ENCODE assay signal across 8 cellular contexts in genomic region chr10:6721964-6722615, GRCh38.
DNase-seq lines count a peak whose midpoint lies in the region; ATAC-seq and TF ChIP-seq lines count a peak whose summit lies in the region.

No MANE protein-coding gene starts in this region.

- no peak for TF ChIP-seq POLR2A in esophagus muscularis mucosa (IDR thresholded peaks at IDR 0.05; ENCODE audit: low read depth)

- TF ChIP-seq CTCF in AG10803 (conservative IDR thresholded peaks at IDR 0.05; ENCODE audit: low read length) (no peak), esophagus muscularis mucosa (IDR thresholded peaks at IDR 0.05) (no peak), nephron progenitor cell (IDR thresholded peaks at IDR 0.05) (no peak)

- 35% methylated on average over 11 of the region's 11 CpGs for WGBS in esophagus muscularis mucosa

- H3K27me3 ChIP-seq in esophagus muscularis mucosa: peaks cover 0 to 16% (median under 1%) of the 10 kb centered on the region in 4 donors
- peaks cover 4% of the 10 kb centered on the region for H3K27me3 ChIP-seq in effector memory CD4-positive, alpha-beta T cell (replicated peaks; ENCODE audit: control insufficient read depth, insufficient read depth, low read length, poor library complexity, severe bottlenecking)

- TF ChIP-seq EP300 in esophagus muscularis mucosa (IDR thresholded peaks at IDR 0.05): no peak

- peak overlapping the region; percentile 19 for H3K27ac Mint-ChIP-seq in nephron progenitor cell
- no peak overlapping the region for H3K27ac Mint-ChIP-seq in activated T-helper 17 cell treated with anti-CD3 and anti-CD28 coated beads, Interleukin-2, amount 50 U/mL, for 72 hours

- H3K4me1 ChIP-seq in esophagus muscularis mucosa: peaks cover 5 to 18% (median 9%) of the 10 kb centered on the region in 4 donors
- no peaks in the 10 kb centered on the region for H3K4me1 ChIP-seq in effector memory CD4-positive, alpha-beta T cell (ENCODE audit: control insufficient read depth, insufficient read depth, low read length, poor library complexity, severe bottlenecking)

- no peaks in the 10 kb centered on the region for H3K36me3 ChIP-seq in esophagus muscularis mucosa
- H3K36me3 ChIP-seq in effector memory CD4-positive, alpha-beta T cell (ENCODE audit: control insufficient read depth, insufficient read depth, low read length): no peaks in the 10 kb centered on the region

- peaks cover 7% of the 10 kb centered on the region for H3K9me3 Mint-ChIP-seq in nephron progenitor cell
- H3K9me3 Mint-ChIP-seq in activated T-helper 17 cell treated with anti-CD3 and anti-CD28 coated beads, Interleukin-2, amount 50 U/mL, for 72 hours: no peaks in the 10 kb centered on the region

- intact Hi-C loops in esophagus muscularis mucosa (cut with DNase I): no loop called here

- H3K4me3 Mint-ChIP-seq in nephron progenitor cell: no peak overlapping the region
- no peak overlapping the region for H3K4me3 Mint-ChIP-seq in activated T-helper 17 cell treated with anti-CD3 and anti-CD28 coated beads, Interleukin-2, amount 50 U/mL, for 72 hours

- peaks cover 15% of the 10 kb centered on the region for H3K4me1 Mint-ChIP-seq in nephron progenitor cell
- H3K4me1 Mint-ChIP-seq in activated T-helper 17 cell treated with anti-CD3 and anti-CD28 coated beads, Interleukin-2, amount 50 U/mL, for 72 hours: no peaks in the 10 kb centered on the region

- H3K9me3 ChIP-seq in esophagus muscularis mucosa: no peaks in the 10 kb centered on the region
- H3K9me3 ChIP-seq in effector memory CD4-positive, alpha-beta T cell (ENCODE audit: control insufficient read depth, low read length): no peaks in the 10 kb centered on the region

- peak overlapping the region; percentile 54 to 73 (median 68) for H3K27ac ChIP-seq in esophagus muscularis mucosa (replicated peaks in 1 of 4)
- H3K27ac ChIP-seq in effector memory CD4-positive, alpha-beta T cell (ENCODE audit: insufficient read depth, low read length, poor library complexity, severe bottlenecking): no peak overlapping the region

- peaks cover 14% of the 10 kb centered on the region for H3K27me3 Mint-ChIP-seq in nephron progenitor cell (ENCODE audit: low read depth, poor library complexity)
- peaks cover 57% of the 10 kb centered on the region for H3K27me3 Mint-ChIP-seq in activated T-helper 17 cell treated with anti-CD3 and anti-CD28 coated beads, Interleukin-2, amount 50 U/mL, for 72 hours

- H3K4me3 ChIP-seq in AG10803 (ENCODE audit: low read length): peak overlapping the region; percentile 40
- H3K4me3 ChIP-seq in esophagus muscularis mucosa: peak overlapping the region in 1 of 4 donors; percentile 17
- H3K4me3 ChIP-seq in effector memory CD4-positive, alpha-beta T cell (ENCODE audit: insufficient read depth, low read depth, low read length, poor library complexity, severe bottlenecking): no peak overlapping the region

- DNase-seq in AG10803 (ENCODE audit: low read depth): peak; percentile 94
- DNase-seq in RKO (ENCODE audit: low spot score): peak; percentile 79
- DNase-seq in esophagus muscularis mucosa (ENCODE audit: extremely low spot score): no peak
- no peak for DNase-seq in nephron progenitor cell
- DNase-seq in effector memory CD4-positive, alpha-beta T cell: no peak

- ATAC-seq in HG03521 (IDR thresholded peaks at IDR 0.05; ENCODE audit: unreplicated experiment) (no peak), HG02798 (IDR thresholded peaks at IDR 0.05; ENCODE audit: poor library complexity, unreplicated experiment) (no peak)
- ATAC-seq in activated T-helper 17 cell treated with anti-CD3 and anti-CD28 coated beads, Interleukin-2, amount 50 U/mL, for 72 hours (replicated peaks): no peak

- no peaks in the 10 kb centered on the region for H3K36me3 Mint-ChIP-seq in nephron progenitor cell (ENCODE audit: low read depth)
- no peaks in the 10 kb centered on the region for H3K36me3 Mint-ChIP-seq in activated T-helper 17 cell treated with anti-CD3 and anti-CD28 coated beads, Interleukin-2, amount 50 U/mL, for 72 hours (ENCODE audit: low read depth)

Comparison
In these comparisons a context has a peak if more than half of its experiments do, and no peak if none do; other contexts are left out.
1. DNase-seq: peak in AG10803 (single experiment) and RKO (single experiment); none in esophagus muscularis mucosa (single experiment), nephron progenitor cell (single experiment) and effector memory CD4-positive, alpha-beta T cell (0 of 3).